ENCODE assay signal across 11 cellular contexts in genomic region chr22:43188829-43189545, GRCh38. TPM values are rescaled to one million over a fixed set of nuclear protein-coding genes. Genes with fewer than 3 reads are reported as not detected.
DNase-seq lines count a peak whose midpoint lies in the region; ATAC-seq and TF ChIP-seq lines count a peak whose summit lies in the region.
"Had no signal": no experiment of that assay in that cellular context is flagged by ENCODE, and none has a peak within 500 bp of the region (broad histone marks: within the 10 kb centered on the region; RNA-seq: fewer than 3 reads in every experiment).

No MANE protein-coding gene starts in this region.

- peak overlapping the region; percentile 37 for H3K4me3 Mint-ChIP-seq in activated CD4-positive, alpha-beta T cell treated with anti-CD3 and anti-CD28 coated beads for 36 hours
- H3K4me3 Mint-ChIP-seq in IgD-negative memory B cell (peak overlapping the region in 3 of 4 donors; percentile 65 to 84 (median 82)), nephron progenitor cell (peak overlapping the region; percentile 19)
- peak overlapping the region; percentile 3 for H3K4me3 Mint-ChIP-seq in central memory CD8-positive, alpha-beta T cell

- POLR2A ChIA-PET in activated CD4-positive, alpha-beta T cell treated with anti-CD3 and anti-CD28 coated beads for 36 hours (lab: Charles Lee): interaction anchor here (0.5 kb wide), 1 partner anchor 1099 kb away, joined by 3 read pairs; the partner anchor contains the start of gene NDUFA6
- POLR2A ChIA-PET in A673 (lab: Charles Lee; ENCODE audit: low non-redundant PET): no interaction called here

- H3K9me3 ChIP-seq in A673 (ENCODE audit: low read depth, low read length, poor library complexity, severe bottlenecking): no peaks in the 10 kb centered on the region
- H3K9me3 ChIP-seq: colonic mucosa, MG63 had no signal

- no peaks in the 10 kb centered on the region for H3K9me3 Mint-ChIP-seq in activated CD4-positive, alpha-beta T cell treated with anti-CD3 and anti-CD28 coated beads for 36 hours (ENCODE audit: low read depth)
- H3K9me3 Mint-ChIP-seq in IgD-negative memory B cell: peaks cover 0 to 7% (median 0%) of the 10 kb centered on the region in 3 donors
- H3K9me3 Mint-ChIP-seq in central memory CD8-positive, alpha-beta T cell: no peaks in the 10 kb centered on the region
- H3K9me3 Mint-ChIP-seq in nephron progenitor cell: peaks cover 21% of the 10 kb centered on the region

- no peaks in the 10 kb centered on the region for H3K27me3 ChIP-seq in A673 (replicated peaks; ENCODE audit: insufficient read depth, low read depth, low read length, poor library complexity)
- H3K27me3 ChIP-seq: colonic mucosa, MG63 had no signal

- peaks cover 10% of the 10 kb centered on the region for H3K4me1 ChIP-seq in A673 (ENCODE audit: insufficient read depth, low read length, poor library complexity, severe bottlenecking)

- peaks cover 21% of the 10 kb centered on the region for H3K4me1 Mint-ChIP-seq in activated CD4-positive, alpha-beta T cell treated with anti-CD3 and anti-CD28 coated beads for 36 hours
- peaks cover 0 to 7% (median 5%) of the 10 kb centered on the region in 3 donors for H3K4me1 Mint-ChIP-seq in IgD-negative memory B cell
- peaks cover 6% of the 10 kb centered on the region for H3K4me1 Mint-ChIP-seq in central memory CD8-positive, alpha-beta T cell
- H3K4me1 Mint-ChIP-seq in nephron progenitor cell: peaks cover 16% of the 10 kb centered on the region

- no peaks in the 10 kb centered on the region for H3K27me3 Mint-ChIP-seq in activated CD4-positive, alpha-beta T cell treated with anti-CD3 and anti-CD28 coated beads for 36 hours
- H3K27me3 Mint-ChIP-seq in IgD-negative memory B cell (peaks cover 1% of the 10 kb centered on the region), nephron progenitor cell (ENCODE audit: low read depth, poor library complexity) (peaks cover 20% of the 10 kb centered on the region)
- no peaks in the 10 kb centered on the region for H3K27me3 Mint-ChIP-seq in central memory CD8-positive, alpha-beta T cell

- no peak overlapping the region for H3K27ac ChIP-seq in A673 (ENCODE audit: low read depth, low read length, poor library complexity, severe bottlenecking)
- H3K27ac ChIP-seq: colonic mucosa had no signal

- H3K36me3 Mint-ChIP-seq in activated CD4-positive, alpha-beta T cell treated with anti-CD3 and anti-CD28 coated beads for 36 hours (ENCODE audit: low read depth): peaks cover 7% of the 10 kb centered on the region
- H3K36me3 Mint-ChIP-seq in IgD-negative memory B cell (no peaks in the 10 kb centered on the region), nephron progenitor cell (ENCODE audit: low read depth) (peaks cover 7% of the 10 kb centered on the region)
- H3K36me3 Mint-ChIP-seq in central memory CD8-positive, alpha-beta T cell (ENCODE audit: insufficient read depth): peaks cover 3% of the 10 kb centered on the region

- no peak for ATAC-seq in activated CD4-positive, alpha-beta T cell treated with anti-CD3 and anti-CD28 coated beads for 36 hours
- no peak for ATAC-seq in central memory CD8-positive, alpha-beta T cell (replicated peaks; ENCODE audit: extremely low read depth, poor library complexity, severe bottlenecking)

- peaks cover 4% of the 10 kb centered on the region for H3K36me3 ChIP-seq in A673 (ENCODE audit: insufficient read depth, low read length, poor library complexity, severe bottlenecking)
- H3K36me3 ChIP-seq: colonic mucosa had no signal

- intact Hi-C loops in activated CD4-positive, alpha-beta T cell treated with anti-CD3 and anti-CD28 coated beads for 36 hours (cut with DNase I, micrococcal nuclease): loop anchor here in 1 of 2 experiments (5.0 kb wide), 2 partner anchors 623 to 1308 kb away; partner anchors contain the start of genes EFCAB6 and RTL6
- intact Hi-C loops in A673 (cut with micrococcal nuclease; ENCODE audit: unreplicated experiment): no loop called here

- DNase-seq in activated CD4-positive, alpha-beta T cell treated with anti-CD3 and anti-CD28 coated beads for 36 hours: no peak
- no peak for DNase-seq in activated CD4-positive, alpha-beta T cell treated with anti-CD3 and anti-CD28 coated beads, Interleukin-2, amount 50 U/mL, for 4 hours
- DNase-seq in central memory CD8-positive, alpha-beta T cell (ENCODE audit: low spot score in 2 of 2): no peak
- DNase-seq in nephron progenitor cell (no peak), A673 (ENCODE audit: low spot score) (no peak), NCI-H2107 (lab: John Stamatoyannopoulos, UW) (no peak), NOMO-1 (lab: John Stamatoyannopoulos, UW; ENCODE audit: unreplicated experiment in 2 of 2) (no peak)
- DNase-seq: activated CD4-positive, alpha-beta T cell treated with anti-CD3 and anti-CD28 coated beads for 48 hours; colonic mucosa; MG63 had no signal

- TF ChIP-seq CTCF in nephron progenitor cell (IDR thresholded peaks at IDR 0.05): no peak
- TF ChIP-seq CTCF in A673 (conservative IDR thresholded peaks at IDR 0.05; ENCODE audit: low read depth, low read length): no peak

- CTCF ChIA-PET in activated CD4-positive, alpha-beta T cell treated with anti-CD3 and anti-CD28 coated beads for 36 hours (lab: Charles Lee): no interaction called here
- CTCF ChIA-PET in A673 (lab: Charles Lee): no interaction called here

- no TSS peak for BruUV-seq in A673 (replicated peaks; lab: Mats Ljungman, UMichigan)

- peak overlapping the region; percentile 70 for H3K27ac Mint-ChIP-seq in activated CD4-positive, alpha-beta T cell treated with anti-CD3 and anti-CD28 coated beads for 36 hours
- H3K27ac Mint-ChIP-seq in IgD-negative memory B cell: peak overlapping the region in 2 of 3 donors; percentile 74 to 84
- H3K27ac Mint-ChIP-seq in central memory CD8-positive, alpha-beta T cell (ENCODE audit: low read depth): no peak overlapping the region
- H3K27ac Mint-ChIP-seq in nephron progenitor cell: peak overlapping the region; percentile 11

- no peak overlapping the region for H3K4me3 ChIP-seq in A673 (ENCODE audit: low read depth, low read length, poor library complexity, severe bottlenecking)
- H3K4me3 ChIP-seq: colonic mucosa had no signal

RNA-seq across cellular contexts. Expression of gene TTLL12, which starts 2.1 kb away (rescaled TPM):
- total RNA-seq in activated CD4-positive, alpha-beta T cell treated with anti-CD3 and anti-CD28 coated beads for 36 hours: 10 to 100 TPM; 75.8 to 85.2 TPM
- polyA plus RNA-seq in IgD-negative memory B cell: 20.0 TPM
- 117 and 138 TPM in 2 replicates for total RNA-seq in A673 (2021)

RNA-seq across cellular contexts. Expression of gene TSPO, which starts 37.6 kb away (rescaled TPM):
- total RNA-seq in activated CD4-positive, alpha-beta T cell treated with anti-CD3 and anti-CD28 coated beads for 36 hours: 100 to 1,000 TPM in 1 of 2 experiments, 10 to 100 TPM in 1; 61.7 to 114 TPM
- polyA plus RNA-seq in IgD-negative memory B cell: 125 TPM
- total RNA-seq in A673 (2021): 105 and 127 TPM in 2 replicates

RNA-seq across cellular contexts. Expression of gene MCAT, which starts 45.8 kb away (rescaled TPM):
- total RNA-seq in activated CD4-positive, alpha-beta T cell treated with anti-CD3 and anti-CD28 coated beads for 36 hours: 10 to 100 TPM; 13.8 to 16.9 TPM
- 10.2 TPM for polyA plus RNA-seq in IgD-negative memory B cell
- 31.6 and 32.2 TPM in 2 replicates for total RNA-seq in A673 (2021)

Comparison
In these comparisons a context has a peak if more than half of its experiments do, and no peak if none do; other contexts are left out.
1. H3K4me3 Mint-ChIP-seq: peak in every context shown above with its lines; median percentile 82 in IgD-negative memory B cell; 37 in activated CD4-positive, alpha-beta T cell treated with anti-CD3 and anti-CD28 coated beads for 36 hours; 19 in nephron progenitor cell; 3 in central memory CD8-positive, alpha-beta T cell.